Comparison of ENCODE assay signal across 8 cellular contexts in the genomic region with DNA sequence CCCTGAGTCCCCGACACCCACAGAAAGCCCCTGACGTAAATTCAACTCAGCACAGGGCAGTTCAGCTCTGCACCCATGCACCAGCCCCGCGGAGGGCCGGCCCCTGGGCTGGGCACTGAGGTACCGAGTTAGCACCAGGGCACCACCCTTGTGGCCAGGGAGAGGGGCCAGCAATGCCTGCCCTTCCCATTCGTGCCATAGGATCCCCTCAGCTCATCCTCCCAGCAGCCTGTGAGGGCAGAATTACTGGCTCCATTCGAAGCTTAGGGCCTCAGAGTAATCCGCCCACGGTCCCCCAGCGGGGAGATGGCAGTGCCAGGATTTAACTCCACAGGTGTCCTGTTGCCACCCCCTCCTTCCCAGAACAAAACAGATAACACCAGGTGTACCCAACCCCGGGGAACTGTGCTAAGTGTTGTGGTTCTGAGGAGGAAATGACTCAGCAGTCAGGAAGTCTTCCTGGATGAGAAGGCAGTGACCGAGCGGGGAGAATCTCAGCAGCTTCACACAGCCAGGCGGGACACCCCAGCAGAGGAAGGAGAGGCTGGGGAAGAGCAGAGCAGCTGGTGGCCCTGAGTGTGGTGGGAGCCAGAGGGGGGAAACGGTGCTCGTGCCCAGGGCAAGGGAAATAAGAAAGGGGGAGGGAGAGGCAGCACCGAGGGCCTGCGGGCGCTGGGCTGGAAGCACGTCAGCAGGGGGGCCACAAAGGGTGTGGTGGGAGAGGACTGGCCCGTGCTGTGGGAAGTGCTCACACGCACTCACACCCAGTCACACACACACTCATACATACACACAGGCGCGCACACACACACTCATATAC. TPM values are rescaled to one million over a fixed set of nuclear protein-coding genes. Genes with fewer than 3 reads are reported as not detected.
DNase-seq lines count a peak whose midpoint lies in the region; ATAC-seq and TF ChIP-seq lines count a peak whose summit lies in the region.

No MANE protein-coding gene starts in this region.

- no peak for TF ChIP-seq CTCF in glutamatergic neuron (IDR thresholded peaks at IDR 0.05; ENCODE audit: partially characterized antibody, unreplicated experiment)

- no peak overlapping the region for H3K4me3 Mint-ChIP-seq in activated T-helper 1 cell treated with anti-CD3 and anti-CD28 coated beads, Interleukin-12 subunit alpha, Interleukin-12 subunit beta, Interleukin-2, Interleukin-4 antibody, amounts not matched to agents 30 ng/mL and 10 ng/mL and 1 ng/mL, durations not matched to agents 14 hours and 24 hours and 36 hours
- no peak overlapping the region for H3K4me3 Mint-ChIP-seq in glutamatergic neuron (ENCODE audit: unreplicated experiment)

- H3K36me3 ChIP-seq in ACC112 (ENCODE audit: insufficient read depth, low read length) = no peaks in the 10 kb centered on the region

- no peak overlapping the region for H2AFZ ChIP-seq in ACC112 (ENCODE audit: low read length, unreplicated experiment)

- peaks cover 8% of the 10 kb centered on the region for H3K27me3 Mint-ChIP-seq in activated T-helper 1 cell treated with anti-CD3 and anti-CD28 coated beads, Interleukin-12 subunit alpha, Interleukin-12 subunit beta, Interleukin-2, Interleukin-4 antibody, amounts not matched to agents 30 ng/mL and 10 ng/mL and 1 ng/mL, durations not matched to agents 14 hours and 24 hours and 36 hours (ENCODE audit: insufficient read depth)
- H3K27me3 Mint-ChIP-seq in glutamatergic neuron (ENCODE audit: unreplicated experiment) = peaks cover 3% of the 10 kb centered on the region

- peak; percentile 70 for DNase-seq in NCI-H748 (lab: John Stamatoyannopoulos, UW; ENCODE audit: unreplicated experiment)
- peak; percentile 48 for DNase-seq in activated T-helper 1 cell treated with anti-CD3 and anti-CD28 coated beads, Interleukin-12 subunit alpha, Interleukin-12 subunit beta, Interleukin-2, Interleukin-4 antibody, amounts not matched to agents 30 ng/mL and 10 ng/mL and 1 ng/mL, durations not matched to agents 14 hours and 24 hours and 36 hours (ENCODE audit: low spot score)
- DNase-seq in head of caudate nucleus = peak in 32 of 42 donors; percentile 14 to 76 (median 38)
- DNase-seq in renal cortical epithelial cell (ENCODE audit: low read depth) = peak; percentile 94
- DNase-seq in glutamatergic neuron = no peak

- H3K79me2 ChIP-seq in ACC112 (ENCODE audit: control insufficient read depth, insufficient read depth, low read length, unreplicated experiment) = no peaks in the 10 kb centered on the region

- peaks cover 35% of the 10 kb centered on the region for H3K4me1 ChIP-seq in ACC112 (ENCODE audit: control insufficient read depth, insufficient read depth, low read length, unreplicated experiment)

- peak; percentile 70 for ATAC-seq in GM18909 (IDR thresholded peaks at IDR 0.05; ENCODE audit: poor library complexity, unreplicated experiment)
- peak; percentile 70 for ATAC-seq in HG03196 (IDR thresholded peaks at IDR 0.05; ENCODE audit: unreplicated experiment)

- no peaks in the 10 kb centered on the region for H3K27me3 ChIP-seq in ACC112 (ENCODE audit: insufficient read depth, low read length)

- peaks cover 14% of the 10 kb centered on the region for H3K4me1 Mint-ChIP-seq in activated T-helper 1 cell treated with anti-CD3 and anti-CD28 coated beads, Interleukin-12 subunit alpha, Interleukin-12 subunit beta, Interleukin-2, Interleukin-4 antibody, amounts not matched to agents 30 ng/mL and 10 ng/mL and 1 ng/mL, durations not matched to agents 14 hours and 24 hours and 36 hours (ENCODE audit: low read depth)
- peaks cover 16% of the 10 kb centered on the region for H3K4me1 Mint-ChIP-seq in glutamatergic neuron (ENCODE audit: low read depth, unreplicated experiment)

- H3K4me3 ChIP-seq in ACC112 (ENCODE audit: low read depth, low read length) = no peak overlapping the region

- no peaks in the 10 kb centered on the region for H3K36me3 Mint-ChIP-seq in activated T-helper 1 cell treated with anti-CD3 and anti-CD28 coated beads, Interleukin-12 subunit alpha, Interleukin-12 subunit beta, Interleukin-2, Interleukin-4 antibody, amounts not matched to agents 30 ng/mL and 10 ng/mL and 1 ng/mL, durations not matched to agents 14 hours and 24 hours and 36 hours (ENCODE audit: low read depth)
- H3K36me3 Mint-ChIP-seq in glutamatergic neuron (ENCODE audit: unreplicated experiment) = peaks cover 8% of the 10 kb centered on the region

- no peak overlapping the region for H3K27ac Mint-ChIP-seq in activated T-helper 1 cell treated with anti-CD3 and anti-CD28 coated beads, Interleukin-12 subunit alpha, Interleukin-12 subunit beta, Interleukin-2, Interleukin-4 antibody, amounts not matched to agents 30 ng/mL and 10 ng/mL and 1 ng/mL, durations not matched to agents 14 hours and 24 hours and 36 hours
- no peak overlapping the region for H3K27ac Mint-ChIP-seq in glutamatergic neuron (ENCODE audit: unreplicated experiment)

- intact Hi-C loops in activated T-helper 1 cell treated with anti-CD3 and anti-CD28 coated beads, Interleukin-12 subunit alpha, Interleukin-12 subunit beta, Interleukin-2, Interleukin-4 antibody, amounts not matched to agents 30 ng/mL and 10 ng/mL and 1 ng/mL, durations not matched to agents 14 hours and 24 hours and 36 hours (cut with micrococcal nuclease) = loop anchor here (5.0 kb wide), 1 partner anchor 116 kb away; no protein-coding TSS in a partner anchor
- intact Hi-C loops in head of caudate nucleus (cut with DNase I) = no loop called here

- peaks cover 5% of the 10 kb centered on the region for H3K9me3 Mint-ChIP-seq in activated T-helper 1 cell treated with anti-CD3 and anti-CD28 coated beads, Interleukin-12 subunit alpha, Interleukin-12 subunit beta, Interleukin-2, Interleukin-4 antibody, amounts not matched to agents 30 ng/mL and 10 ng/mL and 1 ng/mL, durations not matched to agents 14 hours and 24 hours and 36 hours
- H3K9me3 Mint-ChIP-seq in glutamatergic neuron (ENCODE audit: unreplicated experiment) = peaks cover 10% of the 10 kb centered on the region

- peak overlapping the region; percentile 65 for H3K27ac ChIP-seq in ACC112 (ENCODE audit: low read depth, low read length)

RNA-seq across cellular contexts. Expression of a gene that starts 59.6 kb away (rescaled TPM):
- total RNA-seq in activated T-helper 1 cell treated with anti-CD3 and anti-CD28 coated beads, Interleukin-12 subunit alpha, Interleukin-12 subunit beta, Interleukin-2, Interleukin-4 antibody, amounts not matched to agents 30 ng/mL and 10 ng/mL and 1 ng/mL, durations not matched to agents 14 hours and 24 hours and 36 hours = 0.15 and 0.18 TPM in 2 replicates
- total RNA-seq in renal cortical epithelial cell (33.7 and 38.3 TPM in 2 replicates), glutamatergic neuron (ENCODE audit: unreplicated experiment) (2.4 TPM)

Comparison
In these comparisons a context has a peak if more than half of its experiments do, and no peak if none do; other contexts are left out.
1. RNA of a gene that starts 59.6 kb away (total RNA-seq): 33.7 to 38.3 TPM in renal cortical epithelial cell; 2.4 TPM in glutamatergic neuron (single experiment) and 0.15 to 0.18 TPM in activated T-helper 1 cell treated with anti-CD3 and anti-CD28 coated beads, Interleukin-12 subunit alpha, Interleukin-12 subunit beta, Interleukin-2, Interleukin-4 antibody, amounts not matched to agents 30 ng/mL and 10 ng/mL and 1 ng/mL, durations not matched to agents 14 hours and 24 hours and 36 hours; every median in the first group is over 10 times any median in the second.